In genomic region chr2:168712053-168712452, GRCh38 we compare ENCODE assay signal across 9 cellular contexts.
DNase-seq lines count a peak whose midpoint lies in the region; ATAC-seq and TF ChIP-seq lines count a peak whose summit lies in the region.
"Had no signal": no experiment of that assay in that cellular context is flagged by ENCODE, and none has a peak within 500 bp of the region (broad histone marks: within the 10 kb centered on the region; RNA-seq: fewer than 3 reads in every experiment).

No MANE protein-coding gene starts in this region.

- H3K27ac ChIP-seq in substantia nigra (ENCODE audit: low read depth, low read length, poor library complexity, severe bottlenecking), result no peak overlapping the region

- H3K36me3 Mint-ChIP-seq in activated B cell treated with CpG ODN at 0.5 μM for 24 hours (ENCODE audit: low read depth), result no peaks in the 10 kb centered on the region

- no peaks in the 10 kb centered on the region for H3K9me3 Mint-ChIP-seq in activated B cell treated with CpG ODN at 0.5 μM for 24 hours

- POLR2A ChIA-PET in activated B cell treated with CpG ODN at 0.5 μM for 24 hours (lab: Charles Lee), result interaction anchor here (0.8 kb wide), 1 partner anchor 222 kb away, joined by 3 read pairs; no protein-coding TSS in a partner anchor

- peak; percentile 96 for ATAC-seq in GM19455 (IDR thresholded peaks at IDR 0.05; ENCODE audit: unreplicated experiment)
- peak; percentile 95 for ATAC-seq in HG03097 (IDR thresholded peaks at IDR 0.05; ENCODE audit: low FRiP score, unreplicated experiment)
- ATAC-seq in activated B cell treated with CpG ODN at 0.5 μM for 24 hours (ENCODE audit: low read depth), result peak; percentile 97

- intact Hi-C loops in activated B cell treated with CpG ODN at 0.5 μM for 24 hours (cut with micrococcal nuclease), result loop anchor here (1.0 to 10.0 kb wide), 6 partner anchors 10 to 465 kb away; partner anchors contain the start of genes CERS6, SPC25 and STK39

- H3K4me1 Mint-ChIP-seq in activated B cell treated with CpG ODN at 0.5 μM for 24 hours, result peaks cover 20% of the 10 kb centered on the region

- H3K27me3 Mint-ChIP-seq in activated B cell treated with CpG ODN at 0.5 μM for 24 hours, result no peaks in the 10 kb centered on the region

- TF ChIP-seq CTCF in GM10266 (IDR thresholded peaks at IDR 0.05; ENCODE audit: control insufficient read depth, insufficient read depth, low read depth, missing control alignments) (peak; percentile 34), activated B cell treated with CpG ODN at 0.5 μM for 24 hours (IDR thresholded peaks at IDR 0.05) (no peak)

- peak overlapping the region; percentile 32 for H3K4me3 Mint-ChIP-seq in activated B cell treated with CpG ODN at 0.5 μM for 24 hours

- DNase-seq in GM10266 (ENCODE audit: extremely low spot score) (peak; percentile 65), activated B cell treated with CpG ODN at 0.5 μM for 24 hours (no peak), NCI-H748 (lab: John Stamatoyannopoulos, UW; ENCODE audit: unreplicated experiment) (no peak), substantia nigra (lab: John Stamatoyannopoulos, UW) (no peak), SHP77 (lab: John Stamatoyannopoulos, UW) (no peak)
- no peak for DNase-seq in stimulated activated CD4-positive, alpha-beta T cell treated with anti-CD3 and anti-CD28 coated beads, Interleukin-4, amount 100 ng/mL, for 24 hours
- DNase-seq: NCI-H2029 had no signal

- peak overlapping the region; percentile 72 for H3K27ac Mint-ChIP-seq in activated B cell treated with CpG ODN at 0.5 μM for 24 hours

- CTCF ChIA-PET in activated B cell treated with CpG ODN at 0.5 μM for 24 hours (lab: Charles Lee), result interaction anchor here (0.7 to 1.0 kb wide), 3 partner anchors 24 to 365 kb away, joined by 3 to 4 read pairs (median 3); no protein-coding TSS in a partner anchor
